ENCODE assay signal across 11 cellular contexts in the genomic region with DNA sequence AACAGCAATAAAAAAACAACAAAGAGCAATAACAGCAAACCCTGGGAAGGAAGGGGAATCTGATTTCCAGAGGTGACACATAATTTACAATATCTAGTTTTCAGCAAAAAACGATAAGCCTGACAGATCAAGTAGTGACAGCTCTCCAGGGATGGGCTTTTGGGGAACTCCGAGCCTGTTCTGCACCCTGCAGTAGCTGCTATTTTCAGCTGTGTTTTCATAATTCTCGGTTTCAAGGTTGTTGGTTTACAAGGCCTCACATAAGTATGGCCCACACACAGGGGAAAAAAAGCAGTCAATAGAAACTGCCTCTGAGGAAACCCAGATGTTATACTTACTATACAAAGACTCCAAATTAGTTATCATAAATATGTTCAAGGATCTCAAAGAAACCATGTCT.
DNase-seq lines count a peak whose midpoint lies in the region; ATAC-seq lines count a peak whose summit lies in the region.
"Had no signal": no experiment of that assay in that cellular context is flagged by ENCODE, and none has a peak within 500 bp of the region (broad histone marks: within the 10 kb centered on the region; RNA-seq: fewer than 3 reads in every experiment).

No MANE protein-coding gene starts in this region.

- DNase-seq in activated CD4-positive, alpha-beta T cell treated with anti-CD3 and anti-CD28 coated beads for 48 hours: peak; percentile 28
- no peak for DNase-seq in activated CD4-positive, alpha-beta T cell treated with anti-CD3 and anti-CD28 coated beads for 1 hour
- DNase-seq in left kidney (ENCODE audit: low read depth, low spot score): peak; percentile 31
- DNase-seq in NCI-H1105 (lab: John Stamatoyannopoulos, UW): no peak
- DNase-seq in COLO668 (lab: John Stamatoyannopoulos, UW; ENCODE audit: unreplicated experiment): no peak
- DNase-seq in DMS79 (lab: John Stamatoyannopoulos, UW): no peak
- DNase-seq: amygdala, upper lobe of right lung had no signal

- ATAC-seq in GM21390 (IDR thresholded peaks at IDR 0.05; ENCODE audit: unreplicated experiment): peak; percentile 91
- ATAC-seq in HG03139 (IDR thresholded peaks at IDR 0.05; ENCODE audit: unreplicated experiment): peak; percentile 90
- ATAC-seq: left lobe of liver, upper lobe of right lung had no signal

Comparison
In these comparisons a context has a peak if more than half of its experiments do, and no peak if none do; other contexts are left out.
1. DNase-seq: peak in activated CD4-positive, alpha-beta T cell treated with anti-CD3 and anti-CD28 coated beads for 48 hours (single experiment) and left kidney (single experiment); none in activated CD4-positive, alpha-beta T cell treated with anti-CD3 and anti-CD28 coated beads for 1 hour (single experiment), NCI-H1105 (single experiment), COLO668 (single experiment) and DMS79 (single experiment).